In genomic region chr4:76780781-76781697, GRCh38 we compare ENCODE assay signal across 17 cellular contexts.
DNase-seq lines count a peak whose midpoint lies in the region; ATAC-seq and TF ChIP-seq lines count a peak whose summit lies in the region.
"Had no signal": no experiment of that assay in that cellular context is flagged by ENCODE, and none has a peak within 500 bp of the region (broad histone marks: within the 10 kb centered on the region; RNA-seq: fewer than 3 reads in every experiment).

No MANE protein-coding gene starts in this region.

- H3K4me1 Mint-ChIP-seq in activated T-cell treated with anti-CD3 and anti-CD28 coated beads, Interleukin-2, amount 50 U/mL, for 4 hours (ENCODE audit: low read depth) = no peaks in the 10 kb centered on the region

- H3K27ac ChIP-seq in HUES6 (ENCODE audit: low read depth, low read length) (peak overlapping the region; percentile 79), mammary epithelial cell (ENCODE audit: insufficient read depth, low read depth, low read length) (peak overlapping the region; percentile 100)
- H3K27ac ChIP-seq: neutrophil had no signal

- no peak overlapping the region for H3K4me3 Mint-ChIP-seq in activated T-cell treated with anti-CD3 and anti-CD28 coated beads, Interleukin-2, amount 50 U/mL, for 4 hours
- H3K4me3 Mint-ChIP-seq: activated CD4-positive, alpha-beta memory T cell treated with anti-CD3 and anti-CD28 coated beads for 36 hours; activated naive CD8-positive, alpha-beta T cell treated with anti-CD3 and anti-CD28 coated beads for 36 hours; activated T-cell treated with anti-CD3 and anti-CD28 coated beads, Interleukin-2, amount 50 U/mL, for 24 hours; stimulated activated naive CD8-positive, alpha-beta T cell treated with anti-CD3 and anti-CD28 coated beads, Interleukin-15, Interleukin-2, amounts not matched to agents 100 ng/mL and 50 ng/mL, for 24 hours had no signal

- intact Hi-C loops in mammary epithelial cell (cut with micrococcal nuclease) = loop anchor here (5.0 kb wide), 2 partner anchors 101 to 261 kb away; no protein-coding TSS in a partner anchor

- peaks cover 32% of the 10 kb centered on the region for H3K4me1 ChIP-seq in HUES6 (ENCODE audit: control insufficient read depth, insufficient read depth, low read length)
- H3K4me1 ChIP-seq in mammary epithelial cell (ENCODE audit: insufficient read depth, low read length) = peaks cover 33% of the 10 kb centered on the region
- H3K4me1 ChIP-seq: vagina had no signal

- peaks cover 8% of the 10 kb centered on the region for H3K79me2 ChIP-seq in mammary epithelial cell (ENCODE audit: insufficient read depth, low read length)

- H3K36me3 Mint-ChIP-seq in activated T-cell treated with anti-CD3 and anti-CD28 coated beads, Interleukin-2, amount 50 U/mL, for 4 hours (ENCODE audit: insufficient read depth) = no peaks in the 10 kb centered on the region
- H3K36me3 Mint-ChIP-seq: activated CD4-positive, alpha-beta memory T cell treated with anti-CD3 and anti-CD28 coated beads for 36 hours; activated naive CD8-positive, alpha-beta T cell treated with anti-CD3 and anti-CD28 coated beads for 36 hours had no signal

- H4K20me1 ChIP-seq in mammary epithelial cell (ENCODE audit: insufficient read depth, low read length) = no peaks in the 10 kb centered on the region

- H3K9me3 Mint-ChIP-seq in activated T-cell treated with anti-CD3 and anti-CD28 coated beads, Interleukin-2, amount 50 U/mL, for 4 hours = no peaks in the 10 kb centered on the region
- H3K9me3 Mint-ChIP-seq: activated CD4-positive, alpha-beta memory T cell treated with anti-CD3 and anti-CD28 coated beads for 36 hours; activated naive CD8-positive, alpha-beta T cell treated with anti-CD3 and anti-CD28 coated beads for 36 hours; activated T-cell treated with anti-CD3 and anti-CD28 coated beads, Interleukin-2, amount 50 U/mL, for 24 hours; stimulated activated naive CD8-positive, alpha-beta T cell treated with anti-CD3 and anti-CD28 coated beads, Interleukin-15, Interleukin-2, amounts not matched to agents 100 ng/mL and 50 ng/mL, for 24 hours had no signal

- 88% methylated on average over 7 of the region's 7 CpGs for WGBS in mammary epithelial cell (ENCODE audit: low coverage, missing lambda C conversion rate)

- in situ Hi-C loops in mammary epithelial cell (cut with MboI; ENCODE audit: low sequenced_read_pairs in 2 of 2) = no loop called here

- DNase-seq in AG08395 (ENCODE audit: low spot score) (peak; percentile 19), mammary epithelial cell (no peak), myocyte (ENCODE audit: low read depth) (peak; percentile 41)
- no peak for DNase-seq in activated CD8-positive, alpha-beta memory T cell treated with anti-CD3 and anti-CD28 coated beads for 24 hours
- no peak for DNase-seq in activated T-cell treated with anti-CD3 and anti-CD28 coated beads, Interleukin-2, amount 50 U/mL, for 4 hours
- DNase-seq in activated CD4-positive, CD25-positive, alpha-beta regulatory T cell treated with anti-CD3 and anti-CD28 coated beads, Interleukin-2, amount 50 U/mL, for 72 hours = no peak
- DNase-seq: activated CD4-positive, alpha-beta memory T cell treated with anti-CD3 and anti-CD28 coated beads for 36 hours; activated naive CD8-positive, alpha-beta T cell treated with anti-CD3 and anti-CD28 coated beads for 36 hours; activated T-cell treated with anti-CD3 and anti-CD28 coated beads, Interleukin-2, amount 50 U/mL, for 24 hours; effector CD8-positive, alpha-beta T cell; hypothalamus; NCI-H1092 had no signal

- peaks cover 26% of the 10 kb centered on the region for H3K36me3 ChIP-seq in HUES6 (ENCODE audit: control insufficient read depth, insufficient read depth, low read length)
- peaks cover 5% of the 10 kb centered on the region for H3K36me3 ChIP-seq in mammary epithelial cell (ENCODE audit: insufficient read depth, low read length)
- H3K36me3 ChIP-seq: neutrophil, vagina had no signal

- H3K27me3 ChIP-seq in HUES6 (ENCODE audit: control insufficient read depth, insufficient read depth, low read length) = no peaks in the 10 kb centered on the region
- no peaks in the 10 kb centered on the region for H3K27me3 ChIP-seq in mammary epithelial cell (ENCODE audit: insufficient read depth, low read length)
- H3K27me3 ChIP-seq: neutrophil, vagina had no signal

- H3K9ac ChIP-seq in HUES6 (ENCODE audit: low read length) (no peak overlapping the region), mammary epithelial cell (ENCODE audit: insufficient read depth, low read length) (no peak overlapping the region)

- dilution Hi-C loops in mammary epithelial cell (cut with HindIII; ENCODE audit: low sequenced_read_pairs) = no loop called here

- H3K4me2 ChIP-seq in mammary epithelial cell (ENCODE audit: insufficient read depth, low read depth, low read length) = no peak overlapping the region

- CTCF ChIA-PET in mammary epithelial cell (lab: Charles Lee; ENCODE audit: low non-redundant PET) = no interaction called here

- TF ChIP-seq CTCF in mammary epithelial cell (conservative IDR thresholded peaks at IDR 0.05 in 1 of 2, IDR thresholded peaks at IDR 0.05 in 1 of 2; ENCODE audit: extremely low read depth in 1 of 2, insufficient read depth in 1 of 2, low read depth in 1 of 2, low read length in 2 of 2) = no peak

- no TSS peak for BruUV-seq in mammary epithelial cell (replicated peaks; lab: Mats Ljungman, UMichigan)

- no peaks in the 10 kb centered on the region for H3K9me3 ChIP-seq in HUES6 (ENCODE audit: control insufficient read depth, insufficient read depth, low read depth, low read length)
- no peaks in the 10 kb centered on the region for H3K9me3 ChIP-seq in mammary epithelial cell (replicated peaks; ENCODE audit: insufficient read depth, low read length)
- H3K9me3 ChIP-seq: neutrophil, vagina had no signal

- no peak overlapping the region for H2AFZ ChIP-seq in mammary epithelial cell (ENCODE audit: low read depth, low read length)

- no peak overlapping the region for H3K4me3 ChIP-seq in HUES6 (ENCODE audit: low read depth, low read length)
- H3K4me3 ChIP-seq in mammary epithelial cell (replicated peaks in 1 of 3; ENCODE audit: insufficient read depth in 1 of 3, low read depth in 2 of 3, low read length in 3 of 3) = no peak overlapping the region
- H3K4me3 ChIP-seq: vagina had no signal

- H3K27me3 Mint-ChIP-seq in activated T-cell treated with anti-CD3 and anti-CD28 coated beads, Interleukin-2, amount 50 U/mL, for 4 hours (ENCODE audit: low read depth) = peaks cover 7% of the 10 kb centered on the region

- ATAC-seq in GM19324 (IDR thresholded peaks at IDR 0.05; ENCODE audit: low FRiP score, unreplicated experiment) = no peak
- ATAC-seq in activated T-cell treated with anti-CD3 and anti-CD28 coated beads, Interleukin-2, amount 50 U/mL, for 4 hours = no peak

Comparison
In these comparisons a context has a peak if more than half of its experiments do, and no peak if none do; other contexts are left out.
1. DNase-seq: peak in AG08395 (single experiment) and myocyte (single experiment); none in mammary epithelial cell (single experiment), activated CD8-positive, alpha-beta memory T cell treated with anti-CD3 and anti-CD28 coated beads for 24 hours (single experiment), activated T-cell treated with anti-CD3 and anti-CD28 coated beads, Interleukin-2, amount 50 U/mL, for 4 hours (single experiment) and activated CD4-positive, CD25-positive, alpha-beta regulatory T cell treated with anti-CD3 and anti-CD28 coated beads, Interleukin-2, amount 50 U/mL, for 72 hours (single experiment).